In the genomic region with DNA sequence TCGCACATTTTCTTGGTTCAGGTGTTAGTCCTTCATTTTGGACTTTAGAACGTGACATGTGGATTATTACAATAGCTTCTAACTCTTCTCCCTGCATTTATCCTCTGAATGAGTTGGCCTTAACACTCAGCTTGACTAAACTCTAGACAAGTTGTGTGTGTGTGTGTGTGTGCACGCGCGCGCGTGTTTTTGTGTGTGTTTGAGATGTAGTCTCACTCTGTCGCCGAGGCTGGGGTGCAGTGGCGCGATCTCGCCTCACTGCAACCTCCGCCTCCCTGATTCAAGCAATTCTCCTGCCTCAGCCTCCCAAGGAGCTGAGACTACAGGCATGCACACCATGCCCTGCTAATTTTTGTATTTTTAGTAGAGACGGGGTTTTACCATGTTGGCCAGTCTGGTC, we compare ENCODE assay signal across 8 cellular contexts. TPM values are rescaled to one million over a fixed set of nuclear protein-coding genes. Genes with fewer than 3 reads are reported as not detected.
"Had no signal": no experiment of that assay in that cellular context is flagged by ENCODE, and none has a peak within 500 bp of the region (broad histone marks: within the 10 kb centered on the region; RNA-seq: fewer than 3 reads in every experiment).

No MANE protein-coding gene starts in this region.

- H3K4me3 ChIP-seq: K562 had no signal

- DNase-seq: IMR-90, KBM-7, KG1 had no signal

- ATAC-seq: HepG2, K562 had no signal

- H3K27ac ChIP-seq: HL-60 had no signal

RNA-seq across cellular contexts. Expression of gene KCNA4, which starts 24.3 kb away (rescaled TPM):
- total RNA-seq: HepG2, HT1080, IMR-90, K562 had no signal
- polyA plus RNA-seq: HepG2, IgD-negative memory B cell, IMR-90, K562 had no signal
